ENCODE assay signal across 22 cellular contexts in the genomic region with DNA sequence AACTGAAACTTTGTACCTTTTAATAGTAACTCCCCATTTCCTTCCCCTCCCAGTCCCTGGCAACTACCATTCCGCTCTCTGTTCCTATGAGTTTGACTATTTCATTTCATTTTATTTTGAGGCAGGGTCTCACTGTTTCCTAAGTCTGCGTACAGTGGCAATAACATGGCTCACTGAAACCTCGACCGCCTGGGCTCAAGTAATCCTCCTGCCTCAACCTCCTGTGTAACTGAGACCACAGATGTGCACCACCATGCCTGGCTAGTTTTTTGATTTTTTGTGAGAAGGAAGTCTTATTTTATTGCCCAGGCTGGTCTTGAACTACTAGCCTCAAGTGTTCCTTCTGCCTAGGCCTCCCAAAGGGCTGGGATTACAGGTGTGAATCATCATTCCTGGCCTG.
"Had no signal": no experiment of that assay in that cellular context is flagged by ENCODE, and none has a peak within 500 bp of the region (broad histone marks: within the 10 kb centered on the region; RNA-seq: fewer than 3 reads in every experiment).

No MANE protein-coding gene starts in this region.

- H3K27me3 ChIP-seq: SJCRH30 had no signal

- H3K9me3 ChIP-seq: SJCRH30 had no signal

- H3K4me2 ChIP-seq: KMS-11 had no signal

- H3K27me3 Mint-ChIP-seq: IgD-negative memory B cell had no signal

- H3K36me3 ChIP-seq: SJCRH30 had no signal

- ATAC-seq: K562, Panc1, PC-3, Right ventricle myocardium inferior, SK-N-SH treated with all-trans-retinoic acid at 6 μM for 48 hours had no signal

- H3K27ac Mint-ChIP-seq: IgD-negative memory B cell had no signal

- H3K4me1 ChIP-seq: SJCRH30 had no signal

- H3K4me1 Mint-ChIP-seq: IgD-negative memory B cell had no signal

- H3K27ac ChIP-seq: HL-60, KMS-11, SJCRH30 had no signal

- H3K4me3 ChIP-seq: K562, SJCRH30 had no signal

- H3K9ac ChIP-seq: KMS-11 had no signal

- DNase-seq: NCI-H1092 treated with DMSO at 0.1 percent for 48 hours; NCI-H1436; NCI-H187; NCI-H2029; NCI-H2171; NCI-H226; NCI-H446; NCI-H510A; NCI-H524 treated with DMSO at 0.1 percent for 48 hours; NCI-H774; NK-92 treated with Interleukin-12 subunit alpha and Interleukin-12 subunit beta, amount 100 ng/mL, for 24 hours; PC-3; SHP77 treated with DMSO at 0.1 percent for 48 hours; SJCRH30; T-helper 1 cell had no signal

- H3K4me3 Mint-ChIP-seq: IgD-negative memory B cell had no signal
